In the genomic region with DNA sequence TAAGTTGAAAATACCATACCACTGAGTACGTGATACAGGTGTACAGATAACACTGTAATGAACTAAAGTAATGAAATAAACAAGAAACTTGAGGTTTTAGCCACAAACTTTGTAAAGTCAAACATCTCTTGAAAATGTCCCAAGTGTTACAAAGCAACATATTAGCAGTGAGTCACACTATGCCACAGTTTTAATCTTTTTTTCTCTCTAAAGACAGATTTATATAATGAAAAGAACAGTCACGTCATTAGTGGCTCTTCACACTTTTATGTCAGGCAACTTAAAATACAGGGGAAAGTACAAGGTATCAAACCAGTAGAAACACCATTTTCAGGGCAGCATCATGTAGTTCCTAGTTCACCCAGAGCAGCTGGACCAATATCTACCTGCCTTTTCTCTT, we compare ENCODE assay signal across 2 cellular contexts.
TF ChIP-seq lines count a peak whose summit lies in the region.

No MANE protein-coding gene starts in this region.

TF ChIP-seq in SK-N-SH treated with all-trans-retinoic acid at 6 μM for 48 hours, 23 proteins besides CTCF, POLR2A, EP300 and RAD21 (continued from another document):
- TF ChIP-seq, protein P1, sequence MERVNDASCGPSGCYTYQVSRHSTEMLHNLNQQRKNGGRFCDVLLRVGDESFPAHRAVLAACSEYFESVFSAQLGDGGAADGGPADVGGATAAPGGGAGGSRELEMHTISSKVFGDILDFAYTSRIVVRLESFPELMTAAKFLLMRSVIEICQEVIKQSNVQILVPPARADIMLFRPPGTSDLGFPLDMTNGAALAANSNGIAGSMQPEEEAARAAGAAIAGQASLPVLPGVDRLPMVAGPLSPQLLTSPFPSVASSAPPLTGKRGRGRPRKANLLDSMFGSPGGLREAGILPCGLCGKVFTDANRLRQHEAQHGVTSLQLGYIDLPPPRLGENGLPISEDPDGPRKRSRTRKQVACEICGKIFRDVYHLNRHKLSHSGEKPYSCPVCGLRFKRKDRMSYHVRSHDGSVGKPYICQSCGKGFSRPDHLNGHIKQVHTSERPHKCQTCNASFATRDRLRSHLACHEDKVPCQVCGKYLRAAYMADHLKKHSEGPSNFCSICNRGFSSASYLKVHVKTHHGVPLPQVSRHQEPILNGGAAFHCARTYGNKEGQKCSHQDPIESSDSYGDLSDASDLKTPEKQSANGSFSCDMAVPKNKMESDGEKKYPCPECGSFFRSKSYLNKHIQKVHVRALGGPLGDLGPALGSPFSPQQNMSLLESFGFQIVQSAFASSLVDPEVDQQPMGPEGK (CRISPR knock-in tag; IDR thresholded peaks at IDR 0.05; ENCODE audit: borderline replicate concordance) = no peak
- TF ChIP-seq SNAI2 (CRISPR knock-in tag; IDR thresholded peaks at IDR 0.05) = no peak
- no peak for TF ChIP-seq TOX (CRISPR knock-in tag; IDR thresholded peaks at IDR 0.05; ENCODE audit: borderline replicate concordance)
- no peak for TF ChIP-seq ISL1 (CRISPR knock-in tag; IDR thresholded peaks at IDR 0.05)

TF ChIP-seq in SK-N-SH, 30 proteins besides CTCF, POLR2A, EP300 and RAD21 (continued from another document):
- TF ChIP-seq PBX3 (IDR thresholded peaks at IDR 0.05) = no peak
- TF ChIP-seq RFX5 (IDR thresholded peaks at IDR 0.05; ENCODE audit: low read length) = no peak
- no peak for TF ChIP-seq RXRA (IDR thresholded peaks at IDR 0.05; ENCODE audit: borderline replicate concordance, low read depth)
- TF ChIP-seq CHD2 (IDR thresholded peaks at IDR 0.05; ENCODE audit: low read length, partially characterized antibody) = no peak
- TF ChIP-seq MEF2A (IDR thresholded peaks at IDR 0.05; ENCODE audit: borderline replicate concordance, low read depth) = no peak
- TF ChIP-seq FOSL2 (IDR thresholded peaks at IDR 0.05; ENCODE audit: borderline replicate concordance, low read depth) = no peak
- TF ChIP-seq ELF1 (IDR thresholded peaks at IDR 0.05) = no peak
- TF ChIP-seq SIN3A (IDR thresholded peaks at IDR 0.05; ENCODE audit: borderline replicate concordance, low read depth, low read length) = no peak
- TF ChIP-seq EZH2phosphoT487 (IDR thresholded peaks at IDR 0.05; ENCODE audit: borderline replicate concordance, low read depth) = no peak
